In genomic region chr1:2414297-2414958, GRCh38 we compare ENCODE assay signal across 8 cellular contexts. TPM values are rescaled to one million over a fixed set of nuclear protein-coding genes. Genes with fewer than 3 reads are reported as not detected.
DNase-seq lines count a peak whose midpoint lies in the region; ATAC-seq and TF ChIP-seq lines count a peak whose summit lies in the region.

No MANE protein-coding gene starts in this region.

- peaks cover 0 to 32% (median 24%) of the 10 kb centered on the region in 3 donors for H3K4me1 ChIP-seq in gastroesophageal sphincter
- peaks cover 55% of the 10 kb centered on the region for H3K4me1 ChIP-seq in suprapubic skin

- peak overlapping the region in 2 of 4 donors; percentile 89 to 92 for H3K27ac ChIP-seq in gastroesophageal sphincter
- H3K27ac ChIP-seq in suprapubic skin, result no peak overlapping the region

- TF ChIP-seq CTCF in gastroesophageal sphincter (IDR thresholded peaks at IDR 0.05) (peak in 3 of 4 experiments; percentile 88 to 99 (median 92)), omental fat pad (IDR thresholded peaks at IDR 0.05) (peak in 1 of 3 donors; percentile 88), suprapubic skin (IDR thresholded peaks at IDR 0.05) (peak; percentile 89 to 95)

- 0% methylated on average over 1 to 3 of the region's 25 CpGs for WGBS in gastroesophageal sphincter (ENCODE audit: low coverage in 1 of 2), 2 donors
- WGBS in suprapubic skin, result 4% methylated on average over 23 of the region's 25 CpGs

- TF ChIP-seq EP300 in gastroesophageal sphincter (IDR thresholded peaks at IDR 0.05), result no peak
- TF ChIP-seq EP300 in suprapubic skin (IDR thresholded peaks at IDR 0.05), result no peak

- H3K9me3 ChIP-seq in gastroesophageal sphincter (no peaks in the 10 kb centered on the region), suprapubic skin (no peaks in the 10 kb centered on the region)

- TF ChIP-seq POLR2A in gastroesophageal sphincter (IDR thresholded peaks at IDR 0.05) (no peak), suprapubic skin (IDR thresholded peaks at IDR 0.05) (no peak)

- no peak for ATAC-seq in gastroesophageal sphincter
- no peak for ATAC-seq in omental fat pad (ENCODE audit: low FRiP score)
- ATAC-seq in HG03521 (IDR thresholded peaks at IDR 0.05; ENCODE audit: unreplicated experiment), result no peak

- H3K27me3 ChIP-seq in gastroesophageal sphincter, result peaks cover 38% of the 10 kb centered on the region
- H3K27me3 ChIP-seq in suprapubic skin, result peaks cover 32% of the 10 kb centered on the region

- H3K36me3 ChIP-seq in gastroesophageal sphincter (peaks cover 0 to 8% of the 10 kb centered on the region in 2 donors), suprapubic skin (peaks cover 6% of the 10 kb centered on the region)

- H3K4me3 ChIP-seq in gastroesophageal sphincter (no peak overlapping the region), suprapubic skin (peak overlapping the region; percentile 85)

- peak; percentile 79 for DNase-seq in DMS53 (lab: John Stamatoyannopoulos, UW)
- peak; percentile 44 for DNase-seq in KG1 (lab: John Stamatoyannopoulos, UW)
- peak; percentile 4 for DNase-seq in SHP77 treated with DMSO at 0.1 percent for 48 hours (lab: John Stamatoyannopoulos, UW)
- peak; percentile 51 for DNase-seq in activated gamma-delta T cell (lab: John Stamatoyannopoulos, UW)
- DNase-seq in omental fat pad (ENCODE audit: low spot score), result peak; percentile 53
- peak; percentile 92 to 93 for DNase-seq in suprapubic skin (ENCODE audit: low spot score in 2 of 2)

RNA-seq across cellular contexts. Expression of gene PEX10, which starts 2.1 kb away (rescaled TPM):
- total RNA-seq in gastroesophageal sphincter, result 10 to 100 TPM; 18.2 to 30.0 (median 21.6) TPM
- 10 to 100 TPM; 20.8 to 33.3 (median 23.9) TPM for total RNA-seq in omental fat pad
- total RNA-seq in suprapubic skin, result 10 to 100 TPM; 16.2 to 39.2 (median 27.3) TPM

RNA-seq across cellular contexts. Expression of gene RER1, which starts 22.8 kb away (rescaled TPM):
- total RNA-seq in gastroesophageal sphincter (10 to 100 TPM; 54.4 to 78.6 (median 69.8) TPM), omental fat pad (10 to 100 TPM; 59.4 to 91.7 (median 72.7) TPM), suprapubic skin (10 to 100 TPM; 56.9 to 86.5 (median 81.4) TPM)

RNA-seq across cellular contexts. Expression of gene MORN1, which starts 23.1 kb away (rescaled TPM):
- total RNA-seq in gastroesophageal sphincter (10 to 100 TPM in 1 of 4 donors, 1 to 10 TPM in 3; 5.0 to 14.6 (median 9.2) TPM), omental fat pad (1 to 10 TPM; 4.0 to 9.1 (median 6.4) TPM), suprapubic skin (10 to 100 TPM in 2 of 4 donors, 1 to 10 TPM in 2; 5.7 to 13.4 (median 8.5) TPM)

Comparison
In these comparisons a context has a peak if more than half of its experiments do, and no peak if none do; other contexts are left out.
1. DNase-seq: peak in every context shown above with its lines; median percentile 92 in suprapubic skin; 79 in DMS53; 53 in omental fat pad; 51 in activated gamma-delta T cell; 44 in KG1; 4 in SHP77 treated with DMSO at 0.1 percent for 48 hours.